Comparison of ENCODE assay signal across 15 cellular contexts in the genomic region with DNA sequence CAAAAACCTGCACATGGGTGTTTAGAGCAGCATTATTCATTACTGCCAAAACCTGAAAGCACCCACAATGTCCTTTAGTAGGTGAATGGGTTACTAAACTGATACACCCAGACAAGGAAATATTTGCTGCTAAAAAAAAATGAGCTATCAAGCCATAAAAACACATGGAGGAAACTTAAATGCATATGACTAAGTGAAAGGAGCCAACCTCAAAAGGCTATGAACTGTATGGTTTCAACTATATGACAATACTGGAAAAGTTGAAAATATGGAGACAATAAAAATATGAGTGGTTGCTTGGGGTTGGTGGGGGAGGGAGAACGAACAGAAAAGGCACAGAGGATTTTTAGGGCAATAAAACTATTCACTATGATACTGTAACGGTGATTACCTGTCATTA.
DNase-seq lines count a peak whose midpoint lies in the region; ATAC-seq, FAIRE-seq and TF ChIP-seq lines count a peak whose summit lies in the region.
"Had no signal": no experiment of that assay in that cellular context is flagged by ENCODE, and none has a peak within 500 bp of the region (broad histone marks: within the 10 kb centered on the region; RNA-seq: fewer than 3 reads in every experiment).

No MANE protein-coding gene starts in this region.

- no peak for FAIRE-seq in keratinocyte (lab: Jason Lieb, UNC)

- no peak overlapping the region for H3K4me3 Mint-ChIP-seq in activated T-helper 17 cell treated with anti-CD3 and anti-CD28 coated beads, Interleukin-2, amount 50 U/mL, for 72 hours
- H3K4me3 Mint-ChIP-seq: natural killer cell treated with Interleukin-12 subunit alpha and Interleukin-12 subunit beta and Interleukin-15 and Interleukin-18, amount 100 ng/mL, for 72 hours had no signal

- no peaks in the 10 kb centered on the region for H4K20me1 ChIP-seq in keratinocyte (ENCODE audit: control insufficient read depth, extremely low read depth, insufficient read depth, low read length)

- no peaks in the 10 kb centered on the region for H3K79me2 ChIP-seq in keratinocyte (ENCODE audit: control insufficient read depth, insufficient read depth, low read length)

- dilution Hi-C loops in keratinocyte (cut with MboI; ENCODE audit: extremely low pct_ligation_motif_present, low sequenced_read_pairs), result no loop called here

- no peaks in the 10 kb centered on the region for H3K9me1 ChIP-seq in keratinocyte (ENCODE audit: control insufficient read depth, extremely low read depth, insufficient read depth, low read length)

- H3K4me1 Mint-ChIP-seq in activated T-helper 17 cell treated with anti-CD3 and anti-CD28 coated beads, Interleukin-2, amount 50 U/mL, for 72 hours, result no peaks in the 10 kb centered on the region

- H3K4me2 ChIP-seq in keratinocyte (ENCODE audit: control insufficient read depth, extremely low read depth, insufficient read depth, low read depth, low read length), result peak overlapping the region; percentile 33

- no peaks in the 10 kb centered on the region for H3K9me3 Mint-ChIP-seq in activated naive CD4-positive, alpha-beta T cell treated with anti-CD3 and anti-CD28 coated beads, Interleukin-2, amount 50 U/mL, for 72 hours
- H3K9me3 Mint-ChIP-seq in activated T-helper 17 cell treated with anti-CD3 and anti-CD28 coated beads, Interleukin-2, amount 50 U/mL, for 72 hours, result peaks cover 5% of the 10 kb centered on the region
- H3K9me3 Mint-ChIP-seq: natural killer cell treated with Interleukin-12 subunit alpha and Interleukin-12 subunit beta and Interleukin-15 and Interleukin-18, amount 100 ng/mL, for 72 hours had no signal

- H3K9me3 ChIP-seq in keratinocyte (ENCODE audit: control insufficient read depth, low read depth, low read length) (no peaks in the 10 kb centered on the region), tibial artery (no peaks in the 10 kb centered on the region)
- H3K9me3 ChIP-seq: Caco-2, esophagus muscularis mucosa, testis had no signal

- no peak for DNase-seq in activated naive CD4-positive, alpha-beta T cell treated with anti-CD3 and anti-CD28 coated beads, Interleukin-2, amount 50 U/mL, for 72 hours (ENCODE audit: low spot score in 2 of 2)
- DNase-seq in activated naive CD4-positive, alpha-beta T cell treated with anti-CD3 and anti-CD28 coated beads, Interleukin-2, amount 50 U/mL, for 16 hours, result no peak
- DNase-seq in keratinocyte (ENCODE audit: low read depth, low spot score) (no peak), tibial artery (no peak)
- DNase-seq in NK-92 treated with Interleukin-12 subunit alpha and Interleukin-12 subunit beta, amount 100 ng/mL, for 24 hours (lab: John Stamatoyannopoulos, UW), result no peak
- DNase-seq: activated CD4-positive, CD25-positive, alpha-beta regulatory T cell; Caco-2; NCI-H2029; NCI-H69; testis had no signal

- peak; percentile 44 to 62 for ATAC-seq in activated naive CD4-positive, alpha-beta T cell treated with anti-CD3 and anti-CD28 coated beads, Interleukin-2, amount 50 U/mL, for 72 hours
- ATAC-seq in activated T-helper 17 cell treated with anti-CD3 and anti-CD28 coated beads, Interleukin-2, amount 50 U/mL, for 72 hours (replicated peaks), result peak; percentile 41
- no peak for ATAC-seq in GM21737 (IDR thresholded peaks at IDR 0.05; ENCODE audit: unreplicated experiment)
- ATAC-seq in HG03469 (IDR thresholded peaks at IDR 0.05; ENCODE audit: unreplicated experiment), result no peak

- peak overlapping the region; percentile 75 for H3K27ac ChIP-seq in keratinocyte (ENCODE audit: control insufficient read depth, insufficient read depth, low read length)
- peak overlapping the region; percentile 59 to 70 for H3K27ac ChIP-seq in tibial artery
- H3K27ac ChIP-seq: testis had no signal

- no peak for TF ChIP-seq CTCF in keratinocyte (optimal IDR thresholded peaks at IDR 0.05 in 1 of 3, IDR thresholded peaks at IDR 0.05 in 1 of 3, conservative IDR thresholded peaks at IDR 0.05 in 1 of 3; ENCODE audit: extremely low read depth in 1 of 3, insufficient read depth in 2 of 3, low read length in 3 of 3)
- no peak for TF ChIP-seq CTCF in tibial artery (IDR thresholded peaks at IDR 0.05)

- intact Hi-C loops in tibial artery (cut with DNase I; ENCODE audit: low total_unique reads), result no loop called here

- peaks cover 4% of the 10 kb centered on the region for H3K27me3 Mint-ChIP-seq in activated T-helper 17 cell treated with anti-CD3 and anti-CD28 coated beads, Interleukin-2, amount 50 U/mL, for 72 hours

- no peaks in the 10 kb centered on the region for H3K36me3 Mint-ChIP-seq in activated naive CD4-positive, alpha-beta T cell treated with anti-CD3 and anti-CD28 coated beads, Interleukin-2, amount 50 U/mL, for 72 hours
- H3K36me3 Mint-ChIP-seq in activated T-helper 17 cell treated with anti-CD3 and anti-CD28 coated beads, Interleukin-2, amount 50 U/mL, for 72 hours (ENCODE audit: low read depth), result no peaks in the 10 kb centered on the region
- H3K36me3 Mint-ChIP-seq: natural killer cell treated with Interleukin-12 subunit alpha and Interleukin-12 subunit beta and Interleukin-15 and Interleukin-18, amount 100 ng/mL, for 72 hours had no signal

- H2AFZ ChIP-seq in keratinocyte (ENCODE audit: control insufficient read depth, low read length), result no peak overlapping the region

- peak overlapping the region in 1 of 2 donors; percentile 46 for H3K27ac Mint-ChIP-seq in activated naive CD4-positive, alpha-beta T cell treated with anti-CD3 and anti-CD28 coated beads, Interleukin-2, amount 50 U/mL, for 72 hours
- no peak overlapping the region for H3K27ac Mint-ChIP-seq in activated T-helper 17 cell treated with anti-CD3 and anti-CD28 coated beads, Interleukin-2, amount 50 U/mL, for 72 hours
- H3K27ac Mint-ChIP-seq: natural killer cell treated with Interleukin-12 subunit alpha and Interleukin-12 subunit beta and Interleukin-15 and Interleukin-18, amount 100 ng/mL, for 72 hours had no signal

- no peaks in the 10 kb centered on the region for H3K27me3 ChIP-seq in keratinocyte (ENCODE audit: control insufficient read depth, extremely low read depth, insufficient read depth, low read length)
- no peaks in the 10 kb centered on the region for H3K27me3 ChIP-seq in tibial artery
- H3K27me3 ChIP-seq: esophagus muscularis mucosa, testis had no signal

- H3K9ac ChIP-seq in keratinocyte (ENCODE audit: control insufficient read depth, extremely low read depth, insufficient read depth, low read length), result no peak overlapping the region

- H3K4me3 ChIP-seq in keratinocyte (ENCODE audit: control insufficient read depth in 2 of 3, extremely low read depth in 1 of 3, insufficient read depth in 2 of 3, low read depth in 1 of 3, low read length in 3 of 3), result peak overlapping the region in 1 of 3 experiments; percentile 31
- H3K4me3 ChIP-seq in tibial artery, result no peak overlapping the region
- H3K4me3 ChIP-seq: esophagus muscularis mucosa, testis had no signal

- H3K4me1 ChIP-seq in keratinocyte (ENCODE audit: control insufficient read depth, extremely low read depth, insufficient read depth, low read length) (peaks cover 34% of the 10 kb centered on the region), tibial artery (peaks cover 0 to 53% (median 29%) of the 10 kb centered on the region in 4 donors)

- H3K36me3 ChIP-seq in keratinocyte (ENCODE audit: control insufficient read depth in 2 of 2, extremely low read depth in 1 of 2, insufficient read depth in 2 of 2, low read length in 2 of 2) (no peaks in the 10 kb centered on the region), tibial artery (peaks cover 15 to 53% (median 45%) of the 10 kb centered on the region in 3 donors)

Comparison
In these comparisons a context has a peak if more than half of its experiments do, and no peak if none do; other contexts are left out.
1. ATAC-seq: peak in activated naive CD4-positive, alpha-beta T cell treated with anti-CD3 and anti-CD28 coated beads, Interleukin-2, amount 50 U/mL, for 72 hours (2 of 2) and activated T-helper 17 cell treated with anti-CD3 and anti-CD28 coated beads, Interleukin-2, amount 50 U/mL, for 72 hours (single experiment); none in GM21737 (single experiment) and HG03469 (single experiment).